Comparison of ENCODE assay signal across 16 cellular contexts in the genomic region with DNA sequence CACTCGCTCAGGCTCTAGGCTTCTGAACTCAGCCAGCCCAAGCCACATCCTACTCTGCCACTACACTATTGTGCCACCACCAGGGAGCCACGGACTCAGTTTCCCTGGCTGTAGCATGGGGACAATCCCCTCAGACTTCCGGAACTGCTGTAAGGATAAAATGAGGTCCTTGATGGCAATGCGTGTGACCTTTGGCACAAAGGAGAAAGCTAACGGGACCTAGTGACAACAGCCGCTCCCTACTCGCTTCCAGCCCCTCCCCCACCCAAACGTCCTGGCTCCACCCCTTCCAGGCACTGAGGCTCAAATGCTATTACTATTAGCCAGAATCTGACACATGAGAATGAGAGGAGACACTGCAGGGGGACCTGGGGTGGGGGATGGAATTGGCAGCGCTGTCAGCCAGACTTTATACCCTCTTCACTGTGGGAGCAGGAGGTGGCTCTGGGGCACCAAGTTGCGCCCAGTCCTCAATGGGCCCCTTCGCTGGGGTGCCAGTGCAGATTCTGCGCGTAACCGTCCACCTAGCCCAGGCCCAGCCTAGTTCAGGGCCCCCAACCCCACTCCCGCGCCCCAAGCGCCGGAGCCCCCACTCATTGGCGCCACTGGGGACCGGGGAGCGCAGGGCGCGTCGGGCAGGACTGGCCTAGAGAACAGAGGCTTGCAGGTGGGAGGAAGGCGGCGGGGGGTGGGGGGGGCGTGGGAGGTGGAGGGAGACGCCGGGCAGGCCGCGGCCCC. TPM values are rescaled to one million over a fixed set of nuclear protein-coding genes. Genes with fewer than 3 reads are reported as not detected.
DNase-seq lines count a peak whose midpoint lies in the region; ATAC-seq and TF ChIP-seq lines count a peak whose summit lies in the region.
"Had no signal": no experiment of that assay in that cellular context is flagged by ENCODE, and none has a peak within 500 bp of the region (broad histone marks: within the 10 kb centered on the region; RNA-seq: fewer than 3 reads in every experiment).

No MANE protein-coding gene starts in this region.

- H3K9me3 ChIP-seq in cardiac muscle cell (ENCODE audit: low read depth) (no peaks in the 10 kb centered on the region), right atrium auricular region (no peaks in the 10 kb centered on the region), thymus (ENCODE audit: control insufficient read depth) (no peaks in the 10 kb centered on the region)
- H3K9me3 ChIP-seq: ascending aorta had no signal

- ATAC-seq in HG02885 (IDR thresholded peaks at IDR 0.05; ENCODE audit: poor library complexity, unreplicated experiment) = no peak
- ATAC-seq: left colon had no signal

- DNase-seq in cardiac muscle cell (ENCODE audit: low read depth in 1 of 2, low spot score in 1 of 2) = no peak
- DNase-seq in right atrium auricular region (ENCODE audit: low spot score) = no peak
- DNase-seq in NCI-H82 (lab: John Stamatoyannopoulos, UW) = peak; percentile 59
- peak; percentile 29 for DNase-seq in islet precursor cell
- DNase-seq in D341Med (ENCODE audit: low spot score) = no peak
- no peak for DNase-seq in DMS153 treated with DMSO at 0.1 percent for 48 hours (lab: John Stamatoyannopoulos, UW; ENCODE audit: unreplicated experiment)
- DNase-seq: AML-193; effector CD4-positive, alpha-beta T cell; foreskin melanocyte; HFFc6; left colon; SIG-M5 had no signal

- H3K4me3 ChIP-seq in cardiac muscle cell (peak overlapping the region; percentile 20), right atrium auricular region (peak overlapping the region in 1 of 2 donors; percentile 34), thymus (ENCODE audit: low read length) (peak overlapping the region; percentile 12)

- no peaks in the 10 kb centered on the region for H3K36me3 ChIP-seq in cardiac muscle cell
- H3K36me3 ChIP-seq in right atrium auricular region = no peaks in the 10 kb centered on the region
- no peaks in the 10 kb centered on the region for H3K36me3 ChIP-seq in thymus (ENCODE audit: control insufficient read depth, insufficient read depth)
- H3K36me3 ChIP-seq: ascending aorta had no signal

- H3K27ac ChIP-seq in cardiac muscle cell (no peak overlapping the region), right atrium auricular region (no peak overlapping the region), thymus (ENCODE audit: low read depth) (no peak overlapping the region)
- H3K27ac ChIP-seq: ascending aorta had no signal

- WGBS in thymus = 8% methylated on average over 30 of the region's 31 CpGs

- H3K4me1 ChIP-seq in cardiac muscle cell (ENCODE audit: low read depth) = no peaks in the 10 kb centered on the region
- H3K4me1 ChIP-seq in right atrium auricular region = peaks cover 0 to 20% of the 10 kb centered on the region in 2 donors
- no peaks in the 10 kb centered on the region for H3K4me1 ChIP-seq in thymus (ENCODE audit: control insufficient read depth, insufficient read depth, low read length)

- H3K27me3 ChIP-seq in cardiac muscle cell (peaks cover 44% of the 10 kb centered on the region), right atrium auricular region (peaks cover 0 to 19% of the 10 kb centered on the region in 2 donors), thymus (ENCODE audit: control insufficient read depth, insufficient read depth) (peaks cover 45% of the 10 kb centered on the region)

- TF ChIP-seq CTCF in cardiac muscle cell (IDR thresholded peaks at IDR 0.05; ENCODE audit: low read depth, low read length) = no peak
- TF ChIP-seq CTCF in right atrium auricular region (IDR thresholded peaks at IDR 0.05) = no peak

RNA-seq across cellular contexts. Expression of gene DUSP9, which starts 5.3 kb away (rescaled TPM):
- total RNA-seq in cardiac muscle cell (5.4 and 8.7 TPM in 2 replicates), right atrium auricular region (not detected)
- polyA plus RNA-seq in cardiac muscle cell (6.8 and 8.7 TPM in 2 replicates), thymus (0.07 TPM)
- total RNA-seq: ascending aorta, HFFc6, HT1080, left colon had no signal

RNA-seq across cellular contexts. Expression of gene PNCK, which starts 31.9 kb away (rescaled TPM):
- 19.4 and 23.5 TPM in 2 replicates for total RNA-seq in cardiac muscle cell
- 14.5 and 25.5 TPM in 2 replicates for polyA plus RNA-seq in cardiac muscle cell
- total RNA-seq in right atrium auricular region = 10 to 100 TPM in 1 of 2 donors, 1 to 10 TPM in 1; 4.0 to 42.4 TPM
- 2.4 TPM for polyA plus RNA-seq in thymus
- total RNA-seq: HT1080 had no signal

RNA-seq across cellular contexts. Expression of gene CCNQ, which starts 42.8 kb away (rescaled TPM):
- 28.5 and 33.8 TPM in 2 replicates for total RNA-seq in cardiac muscle cell
- polyA plus RNA-seq in cardiac muscle cell = 36.8 and 37.0 TPM in 2 replicates
- total RNA-seq in right atrium auricular region = 10 to 100 TPM; 48.0 to 65.0 TPM
- polyA plus RNA-seq in thymus = 28.4 TPM

RNA-seq across cellular contexts. Expression of gene SLC6A8, which starts 46.0 kb away (rescaled TPM):
- total RNA-seq in cardiac muscle cell (23.7 and 29.0 TPM in 2 replicates), right atrium auricular region (10 to 100 TPM; 71.3 to 76.6 TPM)
- polyA plus RNA-seq in cardiac muscle cell (35.8 and 37.3 TPM in 2 replicates), thymus (18.2 TPM)

Comparison
In these comparisons a context has a peak if more than half of its experiments do, and no peak if none do; other contexts are left out.
1. DNase-seq: peak in NCI-H82 (single experiment) and islet precursor cell (single experiment); none in cardiac muscle cell (0 of 2), right atrium auricular region (single experiment), D341Med (single experiment) and DMS153 treated with DMSO at 0.1 percent for 48 hours (single experiment).